In the genomic region with DNA sequence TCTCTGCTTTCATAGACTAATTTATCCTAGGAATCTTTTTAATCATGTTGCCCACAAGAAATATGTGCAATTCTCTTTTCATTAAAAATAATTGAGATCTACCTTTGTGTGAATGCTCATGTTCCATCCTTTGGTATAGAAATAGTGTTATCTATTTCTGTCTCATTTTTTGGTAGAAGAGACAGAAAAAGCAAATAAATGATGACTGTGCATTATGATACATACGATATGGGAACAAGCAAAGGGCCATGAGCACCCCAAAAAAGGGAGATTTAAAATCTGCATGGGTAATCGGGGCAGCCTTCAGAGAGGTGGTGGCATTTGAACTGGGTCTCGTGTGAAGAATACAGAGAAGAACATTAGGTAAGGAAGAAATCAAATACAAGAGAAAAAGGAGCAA, we compare ENCODE assay signal across 1 cellular context.
TF ChIP-seq lines count a peak whose summit lies in the region.

No MANE protein-coding gene starts in this region.

TF ChIP-seq in K562, 482 proteins besides CTCF, POLR2A, EP300 and RAD21 (continued from another document):
- TF ChIP-seq MAFK (IDR thresholded peaks at IDR 0.05; ENCODE audit: low read length) (peak; percentile 83), ZNF644 (tag; IDR thresholded peaks at IDR 0.05; ENCODE audit: low read depth) (no peak), MAFG (tag; conservative IDR thresholded peaks at IDR 0.05) (peak; percentile 66), CEBPB (tag; IDR thresholded peaks at IDR 0.05) (no peak), MAFF (IDR thresholded peaks at IDR 0.05; ENCODE audit: low read length) (peak; percentile 87), SREBF1 (IDR thresholded peaks at IDR 0.05; ENCODE audit: borderline replicate concordance, low read depth, low read length) (no peak), MLLT1 (IDR thresholded peaks at IDR 0.05) (no peak), TOE1 (IDR thresholded peaks at IDR 0.05; ENCODE audit: borderline replicate concordance) (no peak), TOE1 (CRISPR knock-in tag; IDR thresholded peaks at IDR 0.05; ENCODE audit: borderline replicate concordance, low read depth) (no peak), ZFP1 (CRISPR knock-in tag; IDR thresholded peaks at IDR 0.05) (no peak), C11orf30 (IDR thresholded peaks at IDR 0.05; ENCODE audit: low read depth) (peak; percentile 48; the same call in 1 of the 2 replicates)
- TF ChIP-seq, protein P1, sequence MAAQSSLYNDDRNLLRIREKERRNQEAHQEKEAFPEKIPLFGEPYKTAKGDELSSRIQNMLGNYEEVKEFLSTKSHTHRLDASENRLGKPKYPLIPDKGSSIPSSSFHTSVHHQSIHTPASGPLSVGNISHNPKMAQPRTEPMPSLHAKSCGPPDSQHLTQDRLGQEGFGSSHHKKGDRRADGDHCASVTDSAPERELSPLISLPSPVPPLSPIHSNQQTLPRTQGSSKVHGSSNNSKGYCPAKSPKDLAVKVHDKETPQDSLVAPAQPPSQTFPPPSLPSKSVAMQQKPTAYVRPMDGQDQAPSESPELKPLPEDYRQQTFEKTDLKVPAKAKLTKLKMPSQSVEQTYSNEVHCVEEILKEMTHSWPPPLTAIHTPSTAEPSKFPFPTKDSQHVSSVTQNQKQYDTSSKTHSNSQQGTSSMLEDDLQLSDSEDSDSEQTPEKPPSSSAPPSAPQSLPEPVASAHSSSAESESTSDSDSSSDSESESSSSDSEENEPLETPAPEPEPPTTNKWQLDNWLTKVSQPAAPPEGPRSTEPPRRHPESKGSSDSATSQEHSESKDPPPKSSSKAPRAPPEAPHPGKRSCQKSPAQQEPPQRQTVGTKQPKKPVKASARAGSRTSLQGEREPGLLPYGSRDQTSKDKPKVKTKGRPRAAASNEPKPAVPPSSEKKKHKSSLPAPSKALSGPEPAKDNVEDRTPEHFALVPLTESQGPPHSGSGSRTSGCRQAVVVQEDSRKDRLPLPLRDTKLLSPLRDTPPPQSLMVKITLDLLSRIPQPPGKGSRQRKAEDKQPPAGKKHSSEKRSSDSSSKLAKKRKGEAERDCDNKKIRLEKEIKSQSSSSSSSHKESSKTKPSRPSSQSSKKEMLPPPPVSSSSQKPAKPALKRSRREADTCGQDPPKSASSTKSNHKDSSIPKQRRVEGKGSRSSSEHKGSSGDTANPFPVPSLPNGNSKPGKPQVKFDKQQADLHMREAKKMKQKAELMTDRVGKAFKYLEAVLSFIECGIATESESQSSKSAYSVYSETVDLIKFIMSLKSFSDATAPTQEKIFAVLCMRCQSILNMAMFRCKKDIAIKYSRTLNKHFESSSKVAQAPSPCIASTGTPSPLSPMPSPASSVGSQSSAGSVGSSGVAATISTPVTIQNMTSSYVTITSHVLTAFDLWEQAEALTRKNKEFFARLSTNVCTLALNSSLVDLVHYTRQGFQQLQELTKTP (IDR thresholded peaks at IDR 0.05; ENCODE audit: low read depth in 1 of 2, partially characterized antibody in 2 of 2): no peak
